17 cellular contexts compared by ENCODE assay signal in genomic region chr6:132888701-132889100, GRCh38.
"Had no signal": no experiment of that assay in that cellular context is flagged by ENCODE, and none has a peak within 500 bp of the region (broad histone marks: within the 10 kb centered on the region; RNA-seq: fewer than 3 reads in every experiment).

No MANE protein-coding gene starts in this region.

- H3K36me3 ChIP-seq: adrenal gland, breast epithelium, esophagus muscularis mucosa, heart left ventricle, sigmoid colon, suprapubic skin had no signal

- H3K4me3 ChIP-seq: adrenal gland, breast epithelium, esophagus muscularis mucosa, heart left ventricle, psoas muscle, sigmoid colon, suprapubic skin had no signal

- H3K27me3 ChIP-seq: adrenal gland, breast epithelium, esophagus muscularis mucosa, heart left ventricle, sigmoid colon, suprapubic skin had no signal

- DNase-seq: activated B cell treated with CpG ODN at 0.5 μM for 24 hours; activated CD4-positive, alpha-beta T cell treated with anti-CD3 and anti-CD28 coated beads, Interleukin-2, amount 10 ng/mL, durations not matched to agents 24 days and 14 days; activated CD8-positive, alpha-beta memory T cell treated with anti-CD3 and anti-CD28 coated beads for 24 hours; activated naive CD4-positive, alpha-beta T cell treated with anti-CD3 and anti-CD28 coated beads, Interleukin-2, amount 10 ng/mL, durations not matched to agents 7 days and 5 days; activated T-cell treated with anti-CD3 and anti-CD28 coated beads for 4 hours; adrenal gland; heart left ventricle; islet precursor cell; psoas muscle; sigmoid colon; stimulated activated CD4-positive, alpha-beta T cell treated with anti-CD3 and anti-CD28 coated beads, Interleukin-2, amount 100 ng/mL, for 48 hours; stimulated activated naive CD4-positive, alpha-beta T cell treated with Interleukin-2 at 50 U/mL for 16 hours had no signal

- ATAC-seq: heart left ventricle; left lobe of liver; natural killer cell treated with Interleukin-12 subunit alpha and Interleukin-12 subunit beta and Interleukin-15 and Interleukin-18, amount 100 ng/mL, for 72 hours; psoas muscle had no signal

- H3K9me3 ChIP-seq: adrenal gland, breast epithelium, heart left ventricle, psoas muscle, sigmoid colon, suprapubic skin had no signal

- H3K4me1 ChIP-seq: adrenal gland, breast epithelium, esophagus muscularis mucosa, heart left ventricle, psoas muscle, sigmoid colon, suprapubic skin had no signal

- H3K27ac ChIP-seq: adrenal gland, breast epithelium, esophagus muscularis mucosa, heart left ventricle, psoas muscle, sigmoid colon, suprapubic skin had no signal
